24 cellular contexts compared by ENCODE assay signal in the genomic region with DNA sequence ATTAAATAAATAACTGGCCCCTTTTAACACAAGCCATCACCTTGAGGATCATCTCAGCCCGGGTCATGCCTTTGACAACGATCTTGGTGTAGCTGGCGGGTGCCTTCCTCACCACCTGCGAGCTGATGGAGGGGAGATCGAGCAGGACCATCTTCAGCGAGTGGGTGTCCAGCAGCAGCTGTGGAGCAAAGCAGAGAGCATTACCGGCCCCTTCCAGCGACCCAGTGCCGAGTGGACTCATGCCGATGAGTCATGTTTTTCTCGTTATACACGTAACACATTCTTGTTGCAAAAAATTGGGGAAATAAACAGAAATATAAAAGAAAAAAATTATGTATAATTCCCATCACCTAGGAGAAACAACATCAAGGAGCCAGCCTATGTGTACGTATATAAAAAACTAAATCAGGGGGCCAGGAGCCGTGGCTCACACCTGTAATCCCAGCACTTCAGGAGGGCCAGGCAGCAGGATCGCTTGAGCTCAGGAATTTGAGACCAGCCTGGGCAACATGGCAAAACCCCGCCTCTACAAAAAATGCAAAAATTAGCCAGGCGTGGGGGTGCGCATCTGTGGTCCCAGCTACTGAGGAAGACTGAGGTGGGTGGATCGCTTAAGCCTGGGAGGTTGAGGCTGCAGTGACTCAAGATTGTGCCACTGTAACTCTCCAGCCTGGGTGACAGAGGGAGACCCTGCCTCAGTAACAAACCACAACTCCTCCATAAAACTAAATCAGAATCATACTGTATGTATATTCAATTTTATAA.
DNase-seq lines count a peak whose midpoint lies in the region; ATAC-seq, FAIRE-seq and TF ChIP-seq lines count a peak whose summit lies in the region.
"Had no signal": no experiment of that assay in that cellular context is flagged by ENCODE, and none has a peak within 500 bp of the region (broad histone marks: within the 10 kb centered on the region; RNA-seq: fewer than 3 reads in every experiment).

No MANE protein-coding gene starts in this region.

- H3K27ac ChIP-seq in A549 (no peak overlapping the region), gastrocnemius medialis (no peak overlapping the region)
- H3K27ac ChIP-seq: Peyer's patch, stomach had no signal

- TF ChIP-seq POLR2A in A549 (IDR thresholded peaks at IDR 0.05; ENCODE audit: low read length) (no peak), gastrocnemius medialis (IDR thresholded peaks at IDR 0.05) (no peak)

- peak overlapping the region; percentile 88 for H3K27ac Mint-ChIP-seq in mesothelial cell of epicardium
- H3K27ac Mint-ChIP-seq: activated naive CD8-positive, alpha-beta T cell treated with anti-CD3 and anti-CD28 coated beads, Interleukin-2, amount 50 U/mL, for 24 hours had no signal

- CTCF ChIA-PET in A549 (lab: Yijun Ruan, JAX): interaction anchor here (1.4 kb wide), 2 partner anchors 36 to 179 kb away, joined by 3 to 8 read pairs; no protein-coding TSS in a partner anchor

- in situ Hi-C loops in gastrocnemius medialis (cut with MboI; ENCODE audit: low sequenced_read_pairs in 4 of 4): no loop called here

- no peak for TF ChIP-seq EP300 in A549 (IDR thresholded peaks at IDR 0.05)

- no peaks in the 10 kb centered on the region for H3K27me3 Mint-ChIP-seq in mesothelial cell of epicardium (ENCODE audit: low read depth)
- no peaks in the 10 kb centered on the region for H3K27me3 Mint-ChIP-seq in activated T-cell treated with anti-CD3 and anti-CD28 coated beads, Interleukin-2, amount 50 U/mL, for 4 hours (ENCODE audit: low read depth)
- H3K27me3 Mint-ChIP-seq: activated naive CD8-positive, alpha-beta T cell treated with anti-CD3 and anti-CD28 coated beads, Interleukin-2, amount 50 U/mL, for 24 hours had no signal

- no peak for TF ChIP-seq RAD21 in A549 (conservative IDR thresholded peaks at IDR 0.05 in 1 of 2, IDR thresholded peaks at IDR 0.05 in 1 of 2)

- intact Hi-C loops in gastrocnemius medialis (cut with DNase I; ENCODE audit: low total_unique reads): no loop called here

- peaks cover 20% of the 10 kb centered on the region for H3K4me1 Mint-ChIP-seq in mesothelial cell of epicardium
- H3K4me1 Mint-ChIP-seq in activated T-cell treated with anti-CD3 and anti-CD28 coated beads, Interleukin-2, amount 50 U/mL, for 4 hours (ENCODE audit: low read depth): no peaks in the 10 kb centered on the region
- H3K4me1 Mint-ChIP-seq: activated naive CD8-positive, alpha-beta T cell treated with anti-CD3 and anti-CD28 coated beads, Interleukin-2, amount 50 U/mL, for 24 hours had no signal

- H3K4me2 ChIP-seq in A549: no peak overlapping the region

- POLR2A ChIA-PET in A549 (lab: Yijun Ruan, JAX): no interaction called here

- no peak for ATAC-seq in A549
- ATAC-seq in activated T-cell treated with anti-CD3 and anti-CD28 coated beads, Interleukin-2, amount 50 U/mL, for 4 hours: no peak
- no peak for ATAC-seq in gastrocnemius medialis
- ATAC-seq: activated naive CD8-positive, alpha-beta T cell treated with anti-CD3 and anti-CD28 coated beads, Interleukin-2, amount 50 U/mL, for 24 hours; left lung had no signal

- H3K27me3 ChIP-seq in gastrocnemius medialis: no peaks in the 10 kb centered on the region
- H3K27me3 ChIP-seq: left lung, Peyer's patch, stomach, thyroid gland had no signal

- peaks cover 0 to 43% of the 10 kb centered on the region in 2 donors for H3K36me3 ChIP-seq in gastrocnemius medialis

- no peak overlapping the region for H3K4me3 Mint-ChIP-seq in mesothelial cell of epicardium
- no peak overlapping the region for H3K4me3 Mint-ChIP-seq in activated T-cell treated with anti-CD3 and anti-CD28 coated beads, Interleukin-2, amount 50 U/mL, for 4 hours
- H3K4me3 Mint-ChIP-seq: activated naive CD8-positive, alpha-beta T cell treated with anti-CD3 and anti-CD28 coated beads, Interleukin-2, amount 50 U/mL, for 24 hours had no signal

- DNase-seq in A549 (ENCODE audit: low read depth in 1 of 2, low spot score in 1 of 2): no peak
- DNase-seq in HTR-8/SVneo (ENCODE audit: insufficient read length, low spot score): no peak
- DNase-seq in astrocyte of the hippocampus (ENCODE audit: low read depth, low spot score): peak; percentile 35
- DNase-seq in mesothelial cell of epicardium (ENCODE audit: low spot score in 2 of 2, unreplicated experiment in 2 of 2): no peak
- no peak for DNase-seq in globus pallidus (ENCODE audit: low spot score)
- DNase-seq in activated T-cell treated with anti-CD3 and anti-CD28 coated beads, Interleukin-2, amount 50 U/mL, for 4 hours: no peak
- no peak for DNase-seq in gastrocnemius medialis
- DNase-seq in NCI-H1417 (lab: John Stamatoyannopoulos, UW): no peak
- DNase-seq: activated gamma-delta T cell; activated naive CD8-positive, alpha-beta T cell treated with anti-CD3 and anti-CD28 coated beads, Interleukin-2, amount 50 U/mL, for 24 hours; activated T-cell treated with anti-CD3 and anti-CD28 coated beads for 4 hours; left lung; NCI-H1105; NCI-H2029; NCI-H526 treated with DMSO at 0.1 percent for 48 hours; Peyer's patch; retina; SIG-M5; stimulated activated CD4-positive, alpha-beta T cell treated with anti-CD3 and anti-CD28 coated beads, Interleukin-2, amount 100 ng/mL, for 24 hours; stomach; thyroid gland had no signal

- H3K4me3 ChIP-seq in A549 (no peak overlapping the region), gastrocnemius medialis (no peak overlapping the region)
- H3K4me3 ChIP-seq: left lung, Peyer's patch, stomach, thyroid gland had no signal

- H3K4me1 ChIP-seq in A549 (no peaks in the 10 kb centered on the region), gastrocnemius medialis (no peaks in the 10 kb centered on the region)
- H3K4me1 ChIP-seq: Peyer's patch, stomach had no signal

- H3K36me3 Mint-ChIP-seq in mesothelial cell of epicardium: peaks cover 36% of the 10 kb centered on the region
- peaks cover 39% of the 10 kb centered on the region for H3K36me3 Mint-ChIP-seq in activated T-cell treated with anti-CD3 and anti-CD28 coated beads, Interleukin-2, amount 50 U/mL, for 4 hours (ENCODE audit: insufficient read depth)

- TF ChIP-seq CTCF in A549 (IDR thresholded peaks at IDR 0.05) (no peak), mesothelial cell of epicardium (IDR thresholded peaks at IDR 0.05; ENCODE audit: unreplicated experiment) (no peak), gastrocnemius medialis (IDR thresholded peaks at IDR 0.05 in 4 of 5, conservative IDR thresholded peaks at IDR 0.05 in 1 of 5) (no peak)

- FAIRE-seq in A549 (lab: Jason Lieb, UNC) (no peak), HTR-8/SVneo (lab: Jason Lieb, UNC) (peak; percentile 9)
- FAIRE-seq: A204.1, GM12892, islet of Langerhans had no signal

- H3K9me3 Mint-ChIP-seq in mesothelial cell of epicardium: no peaks in the 10 kb centered on the region
- H3K9me3 Mint-ChIP-seq in activated T-cell treated with anti-CD3 and anti-CD28 coated beads, Interleukin-2, amount 50 U/mL, for 4 hours: no peaks in the 10 kb centered on the region
- H3K9me3 Mint-ChIP-seq: activated naive CD8-positive, alpha-beta T cell treated with anti-CD3 and anti-CD28 coated beads, Interleukin-2, amount 50 U/mL, for 24 hours had no signal

- H3K9me3 ChIP-seq in A549: no peaks in the 10 kb centered on the region
- H3K9me3 ChIP-seq in gastrocnemius medialis: no peaks in the 10 kb centered on the region
- H3K9me3 ChIP-seq: left lung, Peyer's patch, stomach, thyroid gland had no signal

- 96% methylated on average over 19 of the region's 19 CpGs for WGBS in A549 (ENCODE audit: missing lambda C conversion rate)

TF ChIP-seq in A549, 52 proteins besides CTCF, POLR2A, EP300 and RAD21:
- no peak for TF ChIP-seq TFCP2L1 (CRISPR knock-in tag; IDR thresholded peaks at IDR 0.05)
- TF ChIP-seq CEBPB (IDR thresholded peaks at IDR 0.05): no peak
- TF ChIP-seq GATA3 (IDR thresholded peaks at IDR 0.05; ENCODE audit: borderline replicate concordance): no peak
- no peak for TF ChIP-seq RNF2 (IDR thresholded peaks at IDR 0.05; ENCODE audit: borderline replicate concordance, low read depth)
- no peak for TF ChIP-seq FOXS1 (CRISPR knock-in tag; IDR thresholded peaks at IDR 0.05)
- TF ChIP-seq FOSL2 (IDR thresholded peaks at IDR 0.05): no peak
- TF ChIP-seq FOSL2 (CRISPR knock-in tag; IDR thresholded peaks at IDR 0.05): peak; percentile 15; the same call in 1 of the 2 replicates
TF ChIP-seq in A549: peak in this region for 1.
